20 cellular contexts compared by ENCODE assay signal in genomic region chr6:44021628-44022295, GRCh38.
DNase-seq lines count a peak whose midpoint lies in the region; ATAC-seq and TF ChIP-seq lines count a peak whose summit lies in the region.
"Had no signal": no experiment of that assay in that cellular context is flagged by ENCODE, and none has a peak within 500 bp of the region (broad histone marks: within the 10 kb centered on the region; RNA-seq: fewer than 3 reads in every experiment).

No MANE protein-coding gene starts in this region.

- WGBS in spleen, 5 donors, result 65 to 85% (median 78%) methylated on average over 9 of the region's 9 CpGs

- peaks cover 0 to 21% (median 4%) of the 10 kb centered on the region in 11 experiments; a peak in 8 of 22 replicates for H3K9me3 ChIP-seq in BLaER1 treated with 17β-estradiol and CSF1 and Interleukin-3, amounts not matched to agents 10 nM and 100 nM (replicated peaks in 1 of 11)
- H3K9me3 ChIP-seq in WERI-Rb-1 (ENCODE audit: severe bottlenecking) (peaks cover 4% of the 10 kb centered on the region), lower lobe of right lung (no peaks in the 10 kb centered on the region), spleen (no peaks in the 10 kb centered on the region)
- H3K9me3 ChIP-seq: testis had no signal

- no peaks in the 10 kb centered on the region for H4K20me1 ChIP-seq in BLaER1 treated with 17β-estradiol and CSF1 and Interleukin-3, amounts not matched to agents 10 nM and 100 nM

- peaks cover 8 to 55% (median 43%) of the 10 kb centered on the region in 10 experiments; a peak in 17 of 20 replicates for H3K4me1 ChIP-seq in BLaER1 treated with 17β-estradiol and CSF1 and Interleukin-3, amounts not matched to agents 10 nM and 100 nM
- H3K4me1 ChIP-seq in lower lobe of right lung, result no peaks in the 10 kb centered on the region
- H3K4me1 ChIP-seq in spleen, result no peaks in the 10 kb centered on the region
- H3K4me1 ChIP-seq: testis had no signal

- DNase-seq in WERI-Rb-1 (peak; percentile 61), lower lobe of right lung (peak; percentile 18), spleen (peak; percentile 56), globus pallidus (ENCODE audit: low spot score) (no peak), head of caudate nucleus (no peak), NCI-H446 treated with DMSO at 0.1 percent for 48 hours (lab: John Stamatoyannopoulos, UW) (no peak), 8988T (no peak)
- DNase-seq: activated B cell treated with CpG ODN at 0.5 μM for 24 hours; activated CD4-positive, alpha-beta T cell treated with anti-CD3 and anti-CD28 coated beads, Interleukin-2, amount 50 U/mL, for 48 hours; activated naive CD4-positive, alpha-beta T cell; amygdala; CD8-positive, alpha-beta memory T cell; central memory CD4-positive, alpha-beta T cell; midbrain; NCI-H1930; NCI-H345; NK-92 treated with Interleukin-12 subunit alpha and Interleukin-12 subunit beta, amount 100 ng/mL, for 24 hours; testis had no signal

- intact Hi-C loops in lower lobe of right lung (cut with DNase I), result no loop called here
- intact Hi-C loops in spleen (cut with DNase I; ENCODE audit: low total_unique reads), result no loop called here
- intact Hi-C loops in head of caudate nucleus (cut with DNase I), result no loop called here

- TF ChIP-seq CTCF in WERI-Rb-1 (IDR thresholded peaks at IDR 0.05; ENCODE audit: low read depth, low read length), result no peak
- TF ChIP-seq CTCF in lower lobe of right lung (IDR thresholded peaks at IDR 0.05), result no peak
- no peak for TF ChIP-seq CTCF in spleen (IDR thresholded peaks at IDR 0.05 in 8 of 11, conservative IDR thresholded peaks at IDR 0.05 in 3 of 11)

- no peak for TF ChIP-seq POLR2A in spleen (IDR thresholded peaks at IDR 0.05)

- no peak overlapping the region for H3K4me3 ChIP-seq in BLaER1 treated with 17β-estradiol and CSF1 and Interleukin-3, amounts not matched to agents 10 nM and 100 nM
- H3K4me3 ChIP-seq in WERI-Rb-1 (ENCODE audit: low read depth, low read length) (no peak overlapping the region), lower lobe of right lung (no peak overlapping the region), spleen (no peak overlapping the region)
- H3K4me3 ChIP-seq: SK-N-MC, testis had no signal

- H3K36me3 ChIP-seq in BLaER1 treated with 17β-estradiol and CSF1 and Interleukin-3, amounts not matched to agents 10 nM and 100 nM, result no peaks in the 10 kb centered on the region
- H3K36me3 ChIP-seq in WERI-Rb-1 (no peaks in the 10 kb centered on the region), lower lobe of right lung (no peaks in the 10 kb centered on the region), spleen (no peaks in the 10 kb centered on the region)

- peak in 1 of 2 donors; percentile 20 for ATAC-seq in lower lobe of right lung

- no peak overlapping the region for H3K9ac ChIP-seq in BLaER1 treated with 17β-estradiol and CSF1 and Interleukin-3, amounts not matched to agents 10 nM and 100 nM

- peak overlapping the region in 4 of 11 experiments; percentile 26 to 58 (median 44); a peak in 6 of 22 replicates for H3K27ac ChIP-seq in BLaER1 treated with 17β-estradiol and CSF1 and Interleukin-3, amounts not matched to agents 10 nM and 100 nM
- H3K27ac ChIP-seq in WERI-Rb-1 (no peak overlapping the region), lower lobe of right lung (no peak overlapping the region), spleen (no peak overlapping the region)
- H3K27ac ChIP-seq: SK-N-MC, testis had no signal

- H3K4me2 ChIP-seq in BLaER1 treated with 17β-estradiol and CSF1 and Interleukin-3, amounts not matched to agents 10 nM and 100 nM, result peak overlapping the region in 6 of 11 experiments; percentile 18 to 82 (median 64); a peak in 11 of 22 replicates

- no peaks in the 10 kb centered on the region for H3K27me3 ChIP-seq in BLaER1 treated with 17β-estradiol and CSF1 and Interleukin-3, amounts not matched to agents 10 nM and 100 nM
- H3K27me3 ChIP-seq in WERI-Rb-1 (ENCODE audit: insufficient read depth, low read depth, severe bottlenecking), result no peaks in the 10 kb centered on the region
- H3K27me3 ChIP-seq in lower lobe of right lung (ENCODE audit: low read depth), result peaks cover 5% of the 10 kb centered on the region
- H3K27me3 ChIP-seq in spleen (replicated peaks in 1 of 7), result peaks cover 0 to 14% (median 0%) of the 10 kb centered on the region in 7 donors
- H3K27me3 ChIP-seq: testis had no signal

Comparison
In these comparisons a context has a peak if more than half of its experiments do, and no peak if none do; other contexts are left out.
1. DNase-seq: peak in WERI-Rb-1 (single experiment), lower lobe of right lung (single experiment) and spleen (single experiment); none in globus pallidus (single experiment), head of caudate nucleus (0 of 42), NCI-H446 treated with DMSO at 0.1 percent for 48 hours (single experiment) and 8988T (single experiment).